In the genomic region with DNA sequence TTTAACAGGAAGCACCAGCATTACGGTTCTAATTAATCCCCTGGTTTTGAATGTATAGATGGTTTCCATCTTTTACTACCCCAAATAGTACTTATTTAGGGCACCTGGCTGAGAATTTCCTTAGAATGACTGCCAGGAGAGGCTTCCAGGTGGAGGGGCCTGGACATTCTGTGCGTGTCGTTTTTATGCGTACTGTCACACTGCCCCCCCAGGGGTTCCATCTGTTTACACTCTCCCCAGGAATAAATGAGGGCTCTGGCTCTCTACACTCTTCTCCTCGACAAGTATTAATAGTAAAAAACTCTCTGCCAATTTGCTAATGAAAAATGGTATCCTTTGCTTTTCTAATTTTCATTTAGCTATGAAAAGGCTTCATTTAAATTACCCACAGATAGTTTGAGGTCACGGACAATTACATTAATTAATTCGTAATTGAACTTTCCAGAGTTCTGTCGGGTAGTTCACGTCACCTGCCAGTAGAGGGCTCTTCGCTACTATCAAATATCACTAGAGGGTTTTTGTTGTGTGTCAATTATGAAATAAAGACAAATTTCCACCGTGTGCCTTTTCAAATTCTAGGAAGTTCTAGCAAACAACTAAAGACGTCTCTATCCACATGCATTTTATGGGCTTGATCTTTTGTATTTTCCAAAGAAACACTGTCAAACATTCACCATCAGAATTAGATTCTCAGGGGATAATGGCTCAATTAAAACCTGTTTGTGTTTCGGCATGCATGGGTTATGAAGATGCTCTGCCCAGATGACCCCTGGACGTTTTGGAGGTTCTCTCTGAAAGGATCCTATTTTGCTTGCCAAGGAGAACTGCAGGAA, we compare ENCODE assay signal across 8 cellular contexts.
DNase-seq lines count a peak whose midpoint lies in the region; ATAC-seq, FAIRE-seq and TF ChIP-seq lines count a peak whose summit lies in the region.

No MANE protein-coding gene starts in this region.

- H3K4me3 Mint-ChIP-seq in HFFc6 (no peak overlapping the region), neural progenitor cell (no peak overlapping the region)

- H3K4me1 Mint-ChIP-seq in HFFc6 (ENCODE audit: low read depth) (no peaks in the 10 kb centered on the region), neural progenitor cell (peaks cover 11% of the 10 kb centered on the region)

- BruUV-seq in endothelial cell of umbilical vein (replicated peaks; lab: Mats Ljungman, UMichigan): no TSS peak

- no peak overlapping the region for H3K4me2 ChIP-seq in endothelial cell of umbilical vein (ENCODE audit: insufficient read depth, low read length)
- H3K4me2 ChIP-seq in neural progenitor cell: no peak overlapping the region

- DNase-seq in DMS114 treated with DMSO at 0.1 percent for 48 hours (lab: John Stamatoyannopoulos, UW; ENCODE audit: unreplicated experiment) (peak; percentile 12), HFFc6 (peak; percentile 20), RWPE1 (ENCODE audit: low spot score) (peak; percentile 26), endothelial cell of umbilical vein (ENCODE audit: low read depth, low spot score) (peak; percentile 44), neural progenitor cell (ENCODE audit: low spot score) (peak; percentile 49), globus pallidus (ENCODE audit: low spot score) (no peak), occipital lobe (lab: John Stamatoyannopoulos, UW) (no peak)

- H3K27ac ChIP-seq in RWPE1 (no peak overlapping the region), endothelial cell of umbilical vein (ENCODE audit: insufficient read depth, low read depth, low read length) (no peak overlapping the region), neural progenitor cell (no peak overlapping the region)

- H3K36me3 ChIP-seq in endothelial cell of umbilical vein (ENCODE audit: control insufficient read depth in 2 of 2, extremely low read depth in 1 of 2, insufficient read depth in 2 of 2, low read length in 2 of 2) (no peaks in the 10 kb centered on the region), neural progenitor cell (no peaks in the 10 kb centered on the region)

- CTCF ChIA-PET in RWPE1 (lab: Yijun Ruan, JAX) (interaction anchor here (0.6 to 1.6 kb wide), 4 partner anchors 217 to 708 kb away, joined by 3 to 13 read pairs (median 4); a partner anchor contains a TSS), endothelial cell of umbilical vein (lab: Charles Lee) (interaction anchor here (0.7 to 7.6 kb wide), 7 partner anchors 217 to 720 kb away, joined by 3 to 67 read pairs (median 7); a partner anchor contains a TSS)

- no peak for ATAC-seq in GM19467 (IDR thresholded peaks at IDR 0.05; ENCODE audit: unreplicated experiment)

- peak; percentile 94 for TF ChIP-seq CTCF in HFFc6 (IDR thresholded peaks at IDR 0.05)
- TF ChIP-seq CTCF in RWPE1 (conservative IDR thresholded peaks at IDR 0.05; ENCODE audit: low read depth): peak; percentile 86
- peak; percentile 60 to 61 for TF ChIP-seq CTCF in endothelial cell of umbilical vein (IDR thresholded peaks at IDR 0.05; ENCODE audit: extremely low read depth in 1 of 2, insufficient read depth in 1 of 2, low read depth in 1 of 2, low read length in 2 of 2)
- peak; percentile 98 for TF ChIP-seq CTCF in neural progenitor cell (IDR thresholded peaks at IDR 0.05)

- no peak overlapping the region for H3K9ac ChIP-seq in endothelial cell of umbilical vein (replicated peaks; ENCODE audit: extremely low read depth, insufficient read depth, low read length)
- no peak overlapping the region for H3K9ac ChIP-seq in neural progenitor cell

- intact Hi-C loops in endothelial cell of umbilical vein (cut with micrococcal nuclease): loop anchor here (1.0 to 5.0 kb wide), 5 partner anchors 159 to 719 kb away; a partner anchor contains a TSS

- TF ChIP-seq POLR2A in endothelial cell of umbilical vein (IDR thresholded peaks at IDR 0.05; ENCODE audit: low read depth, low read length): no peak

- H3K9me1 ChIP-seq in endothelial cell of umbilical vein (replicated peaks; ENCODE audit: control insufficient read depth, extremely low read depth, insufficient read depth, low read length): no peaks in the 10 kb centered on the region

- H3K79me2 ChIP-seq in endothelial cell of umbilical vein (ENCODE audit: control insufficient read depth, insufficient read depth, low read length): no peaks in the 10 kb centered on the region
- H3K79me2 ChIP-seq in neural progenitor cell (ENCODE audit: low read depth): no peaks in the 10 kb centered on the region

- H3K9me3 Mint-ChIP-seq in HFFc6: no peaks in the 10 kb centered on the region
- no peaks in the 10 kb centered on the region for H3K9me3 Mint-ChIP-seq in neural progenitor cell

- no peaks in the 10 kb centered on the region for H3K4me1 ChIP-seq in endothelial cell of umbilical vein (ENCODE audit: control insufficient read depth, extremely low read depth, insufficient read depth, low read length)
- H3K4me1 ChIP-seq in neural progenitor cell: peaks cover 5% of the 10 kb centered on the region

- no peaks in the 10 kb centered on the region for H3K27me3 ChIP-seq in endothelial cell of umbilical vein (ENCODE audit: control insufficient read depth in 2 of 2, insufficient read depth in 2 of 2, low read length in 2 of 2)
- H3K27me3 ChIP-seq in neural progenitor cell: no peaks in the 10 kb centered on the region

- H3K36me3 Mint-ChIP-seq in HFFc6 (ENCODE audit: low read depth): no peaks in the 10 kb centered on the region
- H3K36me3 Mint-ChIP-seq in neural progenitor cell: no peaks in the 10 kb centered on the region

- H2AFZ ChIP-seq in endothelial cell of umbilical vein (ENCODE audit: low read depth, low read length): no peak overlapping the region
- no peak overlapping the region for H2AFZ ChIP-seq in neural progenitor cell (replicated peaks)

- FAIRE-seq in endothelial cell of umbilical vein (lab: Jason Lieb, UNC): peak; percentile 92

- dilution Hi-C loops in endothelial cell of umbilical vein (cut with MboI; ENCODE audit: extremely low pct_ligation_motif_present, low sequenced_read_pairs): no loop called here

- POLR2A ChIA-PET in RWPE1 (lab: Yijun Ruan, JAX; ENCODE audit: low non-redundant PET) (no interaction called here), endothelial cell of umbilical vein (lab: Charles Lee) (no interaction called here)

- H3K27me3 Mint-ChIP-seq in HFFc6 (ENCODE audit: insufficient read depth): peaks cover 25% of the 10 kb centered on the region
- peaks cover 6% of the 10 kb centered on the region for H3K27me3 Mint-ChIP-seq in neural progenitor cell (ENCODE audit: insufficient read depth, low read depth)

- H4K20me1 ChIP-seq in endothelial cell of umbilical vein (replicated peaks; ENCODE audit: control insufficient read depth, extremely low read depth, insufficient read depth, low read length) (no peaks in the 10 kb centered on the region), neural progenitor cell (ENCODE audit: low read depth) (no peaks in the 10 kb centered on the region)

- H3F3A ChIP-seq in neural progenitor cell (ENCODE audit: low read depth): peaks cover 13% of the 10 kb centered on the region

- H3K9me3 ChIP-seq in endothelial cell of umbilical vein (replicated peaks; ENCODE audit: control insufficient read depth, insufficient read depth, low read length): no peaks in the 10 kb centered on the region
- no peaks in the 10 kb centered on the region for H3K9me3 ChIP-seq in neural progenitor cell (ENCODE audit: low read depth)

- H3K4me3 ChIP-seq in endothelial cell of umbilical vein (replicated peaks in 1 of 3; ENCODE audit: insufficient read depth in 1 of 3, low read depth in 1 of 3, low read length in 3 of 3) (no peak overlapping the region), neural progenitor cell (no peak overlapping the region)

- no peak overlapping the region for H3K27ac Mint-ChIP-seq in HFFc6
- no peak overlapping the region for H3K27ac Mint-ChIP-seq in neural progenitor cell

TF ChIP-seq in endothelial cell of umbilical vein, 7 proteins besides CTCF, POLR2A, EP300 and RAD21:
- TF ChIP-seq GATA2 (IDR thresholded peaks at IDR 0.05; ENCODE audit: insufficient read depth, insufficient read length, low read depth, low read length) (no peak), EZH2 (IDR thresholded peaks at IDR 0.05; ENCODE audit: borderline replicate concordance, low read depth, low read length, severe bottlenecking) (no peak), POLR2AphosphoS5 (IDR thresholded peaks at IDR 0.05; ENCODE audit: insufficient read depth, low read depth, low read length) (no peak), JUN (IDR thresholded peaks at IDR 0.05; ENCODE audit: borderline replicate concordance, insufficient read depth, insufficient read length, low read depth) (no peak), FOS (IDR thresholded peaks at IDR 0.05; ENCODE audit: borderline replicate concordance, insufficient read depth, low read length) (no peak), MYC (IDR thresholded peaks at IDR 0.05; ENCODE audit: low read depth, low read length) (no peak)
- TF ChIP-seq, protein P1, sequence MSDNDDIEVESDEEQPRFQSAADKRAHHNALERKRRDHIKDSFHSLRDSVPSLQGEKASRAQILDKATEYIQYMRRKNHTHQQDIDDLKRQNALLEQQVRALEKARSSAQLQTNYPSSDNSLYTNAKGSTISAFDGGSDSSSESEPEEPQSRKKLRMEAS (IDR thresholded peaks at IDR 0.05; ENCODE audit: insufficient read depth, insufficient read length): no peak

Comparison
In these comparisons a context has a peak if more than half of its experiments do, and no peak if none do; other contexts are left out.
1. DNase-seq: peak in DMS114 treated with DMSO at 0.1 percent for 48 hours (single experiment), HFFc6 (single experiment), RWPE1 (single experiment), endothelial cell of umbilical vein (single experiment) and neural progenitor cell (single experiment); none in globus pallidus (single experiment) and occipital lobe (single experiment).
2. Peak in every context shown above with its lines, with median percentiles within 50 percentile points of each other: CTCF ChIP-seq.